13 cellular contexts compared by ENCODE assay signal in genomic region chr1:3543076-3544049, GRCh38.
A peak's percentile ranks its signal among the peaks of the same experiment; 100 is the strongest.
DNase-seq lines count a peak whose midpoint lies in the region; ATAC-seq, FAIRE-seq and TF ChIP-seq lines count a peak whose summit lies in the region.
"Had no signal": no experiment of that assay in that cellular context is flagged by ENCODE, and none has a peak within 500 bp of the region (broad histone marks: within the 10 kb centered on the region; RNA-seq: fewer than 3 reads in every experiment).

No MANE protein-coding gene starts in this region.

- POLR2A ChIA-PET in HepG2 (lab: Yijun Ruan, JAX) = no interaction called here

- H3K4me2 ChIP-seq in HepG2 (ENCODE audit: low read depth, low read length) (no peak overlapping the region), Karpas-422 (ENCODE audit: low read depth, low read length, poor library complexity, severe bottlenecking) (no peak overlapping the region)

- no peaks in the 10 kb centered on the region for H3K4me1 Mint-ChIP-seq in effector memory CD8-positive, alpha-beta T cell (ENCODE audit: low read depth in 2 of 2)
- H3K4me1 Mint-ChIP-seq: activated CD4-positive, alpha-beta memory T cell treated with anti-CD3 and anti-CD28 coated beads, Interleukin-2, amount 10 ng/mL, durations not matched to agents 7 days and 5 days had no signal

- no peak; the same call in 2 of the 3 replicates for ATAC-seq in HepG2
- no peak for ATAC-seq in GM18870 (IDR thresholded peaks at IDR 0.05; ENCODE audit: unreplicated experiment)
- no peak for ATAC-seq in effector memory CD8-positive, alpha-beta T cell (replicated peaks)

- no peak for FAIRE-seq in HepG2 (lab: Jason Lieb, UNC)
- FAIRE-seq in urothelium cell line (lab: Jason Lieb, UNC) = no peak
- FAIRE-seq: GM12892 had no signal

- H3K9me3 ChIP-seq in HUES6 (ENCODE audit: control insufficient read depth, insufficient read depth, low read depth, low read length) (no peaks in the 10 kb centered on the region), HepG2 (ENCODE audit: low read length) (no peaks in the 10 kb centered on the region), Karpas-422 (ENCODE audit: low read length) (no peaks in the 10 kb centered on the region)
- H3K9me3 ChIP-seq in effector memory CD4-positive, alpha-beta T cell (ENCODE audit: control insufficient read depth, low read length) = no peaks in the 10 kb centered on the region

- H3K27me3 ChIP-seq in HUES6 (ENCODE audit: control insufficient read depth, insufficient read depth, low read length) (peaks cover 9% of the 10 kb centered on the region; the same call in 1 of the 2 replicates), HepG2 (ENCODE audit: control insufficient read depth in 1 of 2, insufficient read depth in 2 of 2, low read length in 2 of 2) (peaks cover 21 to 40% of the 10 kb centered on the region in 2 experiments; a peak in 4 of 5 replicates), Karpas-422 (ENCODE audit: low read length) (no peaks in the 10 kb centered on the region)
- no peaks in the 10 kb centered on the region for H3K27me3 ChIP-seq in effector memory CD4-positive, alpha-beta T cell (replicated peaks; ENCODE audit: control insufficient read depth, insufficient read depth, low read length, poor library complexity, severe bottlenecking)

- no peaks in the 10 kb centered on the region for H3K36me3 ChIP-seq in HUES6 (ENCODE audit: control insufficient read depth, insufficient read depth, low read length)
- no peaks in the 10 kb centered on the region for H3K36me3 ChIP-seq in HepG2 (replicated peaks in 1 of 2; ENCODE audit: control insufficient read depth in 1 of 2, insufficient read depth in 2 of 2, low read length in 2 of 2)
- no peaks in the 10 kb centered on the region for H3K36me3 ChIP-seq in Karpas-422 (ENCODE audit: insufficient read depth, low read length)
- no peaks in the 10 kb centered on the region for H3K36me3 ChIP-seq in effector memory CD4-positive, alpha-beta T cell (ENCODE audit: control insufficient read depth, insufficient read depth, low read length)

- H3K4me1 ChIP-seq in HUES6 (ENCODE audit: control insufficient read depth, insufficient read depth, low read length) (peaks cover 43% of the 10 kb centered on the region), HepG2 (ENCODE audit: insufficient read depth, low read length) (no peaks in the 10 kb centered on the region), Karpas-422 (ENCODE audit: low read length) (no peaks in the 10 kb centered on the region)
- no peaks in the 10 kb centered on the region for H3K4me1 ChIP-seq in effector memory CD4-positive, alpha-beta T cell (ENCODE audit: control insufficient read depth, insufficient read depth, low read length, poor library complexity, severe bottlenecking)

- H3K9ac ChIP-seq in HUES6 (ENCODE audit: low read length) = peak overlapping the region; percentile 56
- no peak overlapping the region for H3K9ac ChIP-seq in HepG2 (ENCODE audit: insufficient read depth, low read depth, low read length)
- H3K9ac ChIP-seq in Karpas-422 (ENCODE audit: low read length) = no peak overlapping the region

- no peak overlapping the region; the same call in 1 of the 2 replicates for H3K4me3 ChIP-seq in HUES6 (ENCODE audit: low read depth, low read length)
- no peak overlapping the region for H3K4me3 ChIP-seq in HepG2 (replicated peaks in 1 of 3; ENCODE audit: insufficient read depth in 1 of 3, low read depth in 2 of 3, low read length in 3 of 3)
- H3K4me3 ChIP-seq in Karpas-422 (ENCODE audit: low read length) = no peak overlapping the region
- H3K4me3 ChIP-seq in effector memory CD4-positive, alpha-beta T cell (ENCODE audit: insufficient read depth, low read depth, low read length, poor library complexity, severe bottlenecking) = no peak overlapping the region

- 45% methylated on average over 11 of the region's 51 CpGs for WGBS in HepG2 (ENCODE audit: low lambda C conversion rate)

- TF ChIP-seq EP300 in HepG2 (IDR thresholded peaks at IDR 0.05; ENCODE audit: low read depth in 2 of 2, low read length in 2 of 2) (no peak), HepG2 (CRISPR knock-in tag; IDR thresholded peaks at IDR 0.05; ENCODE audit: borderline replicate concordance) (no peak)

- H3K79me2 ChIP-seq in HepG2 (ENCODE audit: insufficient read depth, low read length) (no peaks in the 10 kb centered on the region), Karpas-422 (ENCODE audit: low read length) (no peaks in the 10 kb centered on the region)

- H3K27ac ChIP-seq in HUES6 (ENCODE audit: low read depth, low read length) = peak overlapping the region; percentile 29; the same call in 1 of the 2 replicates
- H3K27ac ChIP-seq in HepG2 (ENCODE audit: extremely low read length, insufficient read depth, low read length) = no peak overlapping the region
- H3K27ac ChIP-seq in Karpas-422 (ENCODE audit: low read length) = no peak overlapping the region
- no peak overlapping the region for H3K27ac ChIP-seq in effector memory CD4-positive, alpha-beta T cell (ENCODE audit: insufficient read depth, low read length, poor library complexity, severe bottlenecking)

- H4K20me1 ChIP-seq in HepG2 (ENCODE audit: insufficient read depth, low read length) (peaks cover 3% of the 10 kb centered on the region; the same call in 1 of the 2 replicates), Karpas-422 (ENCODE audit: insufficient read depth, low read depth, low read length) (no peaks in the 10 kb centered on the region)

- no peak overlapping the region for H2AFZ ChIP-seq in HepG2 (ENCODE audit: low read length)
- H2AFZ ChIP-seq in Karpas-422 (ENCODE audit: low read length) = no peak overlapping the region

- H3K27me3 Mint-ChIP-seq in effector memory CD8-positive, alpha-beta T cell = no peaks in the 10 kb centered on the region
- H3K27me3 Mint-ChIP-seq: activated CD4-positive, alpha-beta memory T cell treated with anti-CD3 and anti-CD28 coated beads, Interleukin-2, amount 10 ng/mL, durations not matched to agents 7 days and 5 days had no signal

- TF ChIP-seq CTCF in HepG2 (CRISPR knock-in tag; IDR thresholded peaks at IDR 0.05) = no peak

- in situ Hi-C loops in HepG2 (cut with HindIII; ENCODE audit: extremely low pct_ligation_motif_present, low pct_unique_long_range_greater_than_20kb) = no loop called here

- no peaks in the 10 kb centered on the region for H3K9me2 ChIP-seq in Karpas-422 (replicated peaks; ENCODE audit: insufficient read depth, low read length)

- DNase-seq in dermis blood vessel endothelial cell (peak; percentile 16), HepG2 (ENCODE audit: low spot score) (no peak), urothelium cell line (ENCODE audit: low spot score) (peak; percentile 47), Karpas-422 (no peak)
- DNase-seq in effector memory CD8-positive, alpha-beta T cell = no peak
- no peak for DNase-seq in effector memory CD4-positive, alpha-beta T cell
- DNase-seq: activated CD4-positive, alpha-beta memory T cell treated with anti-CD3 and anti-CD28 coated beads, Interleukin-2, amount 10 ng/mL, durations not matched to agents 7 days and 5 days; NCI-H2171; occipital lobe; stimulated activated naive CD4-positive, alpha-beta T cell treated with Interleukin-2 at 50 U/mL for 16 hours had no signal

- H3K36me3 Mint-ChIP-seq in effector memory CD8-positive, alpha-beta T cell (ENCODE audit: insufficient read depth) = no peaks in the 10 kb centered on the region

- intact Hi-C loops in HepG2 (cut with micrococcal nuclease; ENCODE audit: unreplicated experiment) = no loop called here

- no peak for TF ChIP-seq RAD21 in HepG2 (CRISPR knock-in tag; IDR thresholded peaks at IDR 0.05)

- H3K27ac Mint-ChIP-seq in effector memory CD8-positive, alpha-beta T cell = no peak overlapping the region
- H3K27ac Mint-ChIP-seq: activated CD4-positive, alpha-beta memory T cell treated with anti-CD3 and anti-CD28 coated beads, Interleukin-2, amount 10 ng/mL, durations not matched to agents 7 days and 5 days had no signal

- CTCF ChIA-PET in HepG2 (lab: Yijun Ruan, JAX; ENCODE audit: low intra/inter-chr PET ratio, low total read pairs) = no interaction called here

- no peak overlapping the region for H3K4me3 Mint-ChIP-seq in effector memory CD8-positive, alpha-beta T cell
- H3K4me3 Mint-ChIP-seq: activated CD4-positive, alpha-beta memory T cell treated with anti-CD3 and anti-CD28 coated beads, Interleukin-2, amount 10 ng/mL, durations not matched to agents 7 days and 5 days had no signal

- no TSS peak for BruUV-seq in HepG2 (replicated peaks; lab: Mats Ljungman, UMichigan)

- H3K9me3 Mint-ChIP-seq in effector memory CD8-positive, alpha-beta T cell = no peaks in the 10 kb centered on the region
- H3K9me3 Mint-ChIP-seq: activated CD4-positive, alpha-beta memory T cell treated with anti-CD3 and anti-CD28 coated beads, Interleukin-2, amount 10 ng/mL, durations not matched to agents 7 days and 5 days had no signal

- no peak for TF ChIP-seq POLR2A in HepG2 (IDR thresholded peaks at IDR 0.05; ENCODE audit: insufficient read depth in 1 of 2, low read depth in 2 of 2, low read length in 2 of 2)

TF ChIP-seq in HepG2, 621 proteins besides CTCF, POLR2A, EP300 and RAD21:
- peak; percentile 4 for TF ChIP-seq RBM22 (optimal IDR thresholded peaks at IDR 0.05; ENCODE audit: low read length)
- TF ChIP-seq POLR2G (IDR thresholded peaks at IDR 0.05; ENCODE audit: low read depth, low read length) = peak; percentile 10
- TF ChIP-seq RBFOX2 (IDR thresholded peaks at IDR 0.05; ENCODE audit: low read depth, low read length) = peak; percentile 24; the same call in 1 of the 2 replicates
- peak; percentile 13 for TF ChIP-seq RBM39 (IDR thresholded peaks at IDR 0.05; ENCODE audit: low read depth, low read length, poor library complexity, severe bottlenecking)
- no peak for TF ChIP-seq HOXA5 (CRISPR knock-in tag; IDR thresholded peaks at IDR 0.05)
- no peak for TF ChIP-seq SALL1 (CRISPR knock-in tag; IDR thresholded peaks at IDR 0.05)
- TF ChIP-seq AGO1 (IDR thresholded peaks at IDR 0.05; ENCODE audit: low read depth, low read length, poor library complexity, severe bottlenecking) = peak; percentile 93
- TF ChIP-seq DNMT1 (CRISPR knock-in tag; IDR thresholded peaks at IDR 0.05) = no peak
- TF ChIP-seq AGO2 (optimal IDR thresholded peaks at IDR 0.05; ENCODE audit: low read depth, low read length) = peak; percentile 92

Comparison
In these comparisons a context has a peak if more than half of its experiments do, and no peak if none do; other contexts are left out.
1. DNase-seq: peak in dermis blood vessel endothelial cell (single experiment) and urothelium cell line (single experiment); none in HepG2 (single experiment), Karpas-422 (single experiment), effector memory CD8-positive, alpha-beta T cell (0 of 3) and effector memory CD4-positive, alpha-beta T cell (0 of 3).